1 cellular context compared by ENCODE assay signal in genomic region chr19:48812094-48812929, GRCh38.
A peak's percentile ranks its signal among the peaks of the same experiment; 100 is the strongest.
TF ChIP-seq lines count a peak whose summit lies in the region.

No MANE protein-coding gene starts in this region.

TF ChIP-seq in K562, 482 proteins besides CTCF, POLR2A, EP300 and RAD21 (continued from another document and continues in another):
- TF ChIP-seq RERE (CRISPR knock-in tag; IDR thresholded peaks at IDR 0.05; ENCODE audit: borderline replicate concordance) (no peak), SRSF7 (optimal IDR thresholded peaks at IDR 0.05; ENCODE audit: low read depth, low read length) (no peak), TCF3 (CRISPR knock-in tag; IDR thresholded peaks at IDR 0.05) (no peak), POU5F1 (IDR thresholded peaks at IDR 0.05; ENCODE audit: borderline replicate concordance, low read depth, low read length, partially characterized antibody) (no peak), ZNF146 (CRISPR knock-in tag; IDR thresholded peaks at IDR 0.05; ENCODE audit: unreplicated experiment) (no peak), NR4A1 (CRISPR knock-in tag; IDR thresholded peaks at IDR 0.05) (no peak), NR4A1 (tag; IDR thresholded peaks at IDR 0.05) (no peak), MCM3 (IDR thresholded peaks at IDR 0.05) (no peak), SRSF9 (IDR thresholded peaks at IDR 0.05; ENCODE audit: borderline replicate concordance, low read depth, low read length) (no peak), HDAC8 (tag; IDR thresholded peaks at IDR 0.05) (no peak), FUS (optimal IDR thresholded peaks at IDR 0.05; ENCODE audit: low read depth, low read length) (no peak), CUX1 (CRISPR knock-in tag; IDR thresholded peaks at IDR 0.05) (no peak), ZNF717 (CRISPR knock-in tag; IDR thresholded peaks at IDR 0.05) (no peak), SAP30 (IDR thresholded peaks at IDR 0.05; ENCODE audit: borderline replicate concordance, insufficient read depth, low read depth, low read length, poor library complexity, severe bottlenecking) (no peak), NONO (IDR thresholded peaks at IDR 0.05; ENCODE audit: low read depth in 2 of 2, low read length in 1 of 2) (no peak), MITF (IDR thresholded peaks at IDR 0.05) (no peak), ZNF140 (CRISPR knock-in tag; IDR thresholded peaks at IDR 0.05) (no peak), ZNF253 (CRISPR knock-in tag; conservative IDR thresholded peaks at IDR 0.05) (no peak), ZNF551 (CRISPR knock-in tag; IDR thresholded peaks at IDR 0.05) (no peak), RBM25 (IDR thresholded peaks at IDR 0.05; ENCODE audit: low read depth, low read length, severe bottlenecking) (peak; percentile 95), VEZF1 (CRISPR knock-in tag; IDR thresholded peaks at IDR 0.05) (peak; percentile 93), E4F1 (CRISPR knock-in tag; IDR thresholded peaks at IDR 0.05; ENCODE audit: borderline replicate concordance) (no peak), RBM34 (IDR thresholded peaks at IDR 0.05; ENCODE audit: borderline replicate concordance, insufficient read depth, low read length) (no peak), TRIM28 (IDR thresholded peaks at IDR 0.05) (no peak), MTA1 (IDR thresholded peaks at IDR 0.05; ENCODE audit: borderline replicate concordance) (no peak), POLR2AphosphoS2 (IDR thresholded peaks at IDR 0.05; ENCODE audit: low read length) (no peak), ZNF133 (CRISPR knock-in tag; IDR thresholded peaks at IDR 0.05) (no peak), NFE2 (IDR thresholded peaks at IDR 0.05; ENCODE audit: low read depth) (no peak), SPI1 (IDR thresholded peaks at IDR 0.05; ENCODE audit: borderline replicate concordance, low read depth, low read length) (no peak), BCL6 (CRISPR knock-in tag; IDR thresholded peaks at IDR 0.05) (no peak), ZNF436 (CRISPR knock-in tag; IDR thresholded peaks at IDR 0.05) (no peak), FOXK1 (CRISPR knock-in tag; IDR thresholded peaks at IDR 0.05; ENCODE audit: borderline replicate concordance) (no peak), ZNF445 (CRISPR knock-in tag; IDR thresholded peaks at IDR 0.05; ENCODE audit: low read depth) (no peak), RBM22 (IDR thresholded peaks at IDR 0.05; ENCODE audit: low read depth, low read length, poor library complexity, severe bottlenecking) (no peak), MAFF (IDR thresholded peaks at IDR 0.05; ENCODE audit: low read length) (no peak), ZNF79 (CRISPR knock-in tag; IDR thresholded peaks at IDR 0.05; ENCODE audit: low read depth) (no peak), NR2F6 (CRISPR knock-in tag; IDR thresholded peaks at IDR 0.05) (no peak), ZMIZ1 (IDR thresholded peaks at IDR 0.05; ENCODE audit: low read depth in 2 of 2, low read length in 2 of 2) (no peak), FOXO4 (CRISPR knock-in tag; IDR thresholded peaks at IDR 0.05) (no peak), SUPT5H (IDR thresholded peaks at IDR 0.05) (peak; percentile 74), ZFP30 (CRISPR knock-in tag; IDR thresholded peaks at IDR 0.05; ENCODE audit: borderline replicate concordance) (no peak), ZSCAN32 (CRISPR knock-in tag; IDR thresholded peaks at IDR 0.05) (no peak), HDAC6 (IDR thresholded peaks at IDR 0.05; ENCODE audit: low read depth, low read length) (no peak)
